ENCODE assay signal across 18 cellular contexts in genomic region chr2:198098918-198099317, GRCh38.
DNase-seq lines count a peak whose midpoint lies in the region; ATAC-seq, FAIRE-seq and TF ChIP-seq lines count a peak whose summit lies in the region.
"Had no signal": no experiment of that assay in that cellular context is flagged by ENCODE, and none has a peak within 500 bp of the region (broad histone marks: within the 10 kb centered on the region; RNA-seq: fewer than 3 reads in every experiment).

No MANE protein-coding gene starts in this region.

- intact Hi-C loops in K562 (cut with micrococcal nuclease): no loop called here
- intact Hi-C loops in activated CD4-positive, alpha-beta memory T cell treated with anti-CD3 and anti-CD28 coated beads for 36 hours (cut with micrococcal nuclease): no loop called here

- WGBS in K562 (ENCODE audit: insufficient coverage, low coverage, missing lambda C conversion rate): 8% methylated on average over 6 of the region's 6 CpGs

- POLR2A ChIA-PET in K562 (lab: Yijun Ruan, JAX): interaction anchor here (0.8 kb wide), 1 partner anchor 9 kb away, joined by 5 read pairs; no protein-coding TSS in a partner anchor
- POLR2A ChIA-PET in activated CD4-positive, alpha-beta memory T cell treated with anti-CD3 and anti-CD28 coated beads for 36 hours (lab: Charles Lee): no interaction called here

- no peaks in the 10 kb centered on the region for H3K9me1 ChIP-seq in K562 (ENCODE audit: control insufficient read depth, insufficient read depth, low read length)

- H3K36me3 Mint-ChIP-seq in activated CD4-positive, alpha-beta memory T cell treated with anti-CD3 and anti-CD28 coated beads for 36 hours: peaks cover 12% of the 10 kb centered on the region
- H3K36me3 Mint-ChIP-seq: naive B cell had no signal

- TF ChIP-seq EP300 in K562 (IDR thresholded peaks at IDR 0.05; ENCODE audit: low read length): no peak

- CTCF ChIA-PET in K562 (lab: Yijun Ruan, JAX; ENCODE audit: low intra/inter-chr PET ratio): no interaction called here
- CTCF ChIA-PET in activated CD4-positive, alpha-beta memory T cell treated with anti-CD3 and anti-CD28 coated beads for 36 hours (lab: Charles Lee): interaction anchor here (0.6 to 2.1 kb wide), 5 partner anchors 29 to 1497 kb away, joined by 3 to 6 read pairs (median 3); no protein-coding TSS in a partner anchor

- in situ Hi-C loops in K562 (cut with MboI): no loop called here

- peak; percentile 12 for DNase-seq in DMS53 (lab: John Stamatoyannopoulos, UW)
- no peak for DNase-seq in DMS53 treated with DMSO at 0.1 percent for 48 hours (lab: John Stamatoyannopoulos, UW; ENCODE audit: unreplicated experiment)
- DNase-seq in K562 (ENCODE audit: extremely low read depth in 1 of 4, low spot score in 3 of 4): peak in 2 of 4 experiments; percentile 6 to 28
- DNase-seq in iPS-NIHi7 (ENCODE audit: extremely low spot score): peak; percentile 33
- DNase-seq in substantia nigra (lab: John Stamatoyannopoulos, UW): peak in 32 of 49 donors; percentile 6 to 80 (median 32)
- no peak for DNase-seq in activated CD4-positive, alpha-beta memory T cell treated with anti-CD3 and anti-CD28 coated beads for 36 hours
- DNase-seq: activated CD4-positive, alpha-beta T cell treated with anti-CD3 and anti-CD28 coated beads, Interleukin-2, amount 50 U/mL, for 48 hours; activated effector memory CD4-positive, alpha-beta T cell treated with anti-CD3 and anti-CD28 coated beads, Interleukin-2, amount 50 U/mL, for 16 hours; Calu3; naive B cell; NCI-H446; spleen had no signal

- H3K79me2 ChIP-seq in K562 (ENCODE audit: control insufficient read depth, insufficient read depth, low read length): no peaks in the 10 kb centered on the region; the same call in 2 of the 3 replicates

- no peak overlapping the region; the same call in 1 of the 2 replicates for H3K4me2 ChIP-seq in K562 (ENCODE audit: insufficient read depth, low read length)

- H3K4me1 Mint-ChIP-seq in activated CD4-positive, alpha-beta memory T cell treated with anti-CD3 and anti-CD28 coated beads for 36 hours (ENCODE audit: low read depth): peaks cover 5% of the 10 kb centered on the region
- H3K4me1 Mint-ChIP-seq: naive B cell had no signal

- no peak for TF ChIP-seq RAD21 in K562 (CRISPR knock-in tag; conservative IDR thresholded peaks at IDR 0.05 in 1 of 2, IDR thresholded peaks at IDR 0.05 in 1 of 2)

- H3K9me3 Mint-ChIP-seq in activated CD4-positive, alpha-beta memory T cell treated with anti-CD3 and anti-CD28 coated beads for 36 hours: no peaks in the 10 kb centered on the region
- H3K9me3 Mint-ChIP-seq: naive B cell had no signal

- H3K4me1 ChIP-seq in K562 (replicated peaks in 1 of 2; ENCODE audit: control insufficient read depth in 2 of 2, insufficient read depth in 2 of 2, low read length in 2 of 2): peaks cover 2 to 13% of the 10 kb centered on the region in 2 experiments; a peak in 3 of 5 replicates
- H3K4me1 ChIP-seq: spleen, tibial nerve had no signal

- TF ChIP-seq POLR2A in K562 (conservative IDR thresholded peaks at IDR 0.05): no peak

- H3K4me3 ChIP-seq in K562: no peak overlapping the region
- H3K4me3 ChIP-seq: spleen, tibial nerve had no signal

- ATAC-seq in K562: peak; percentile 69
- no peak for ATAC-seq in HG03196 (IDR thresholded peaks at IDR 0.05; ENCODE audit: unreplicated experiment)
- ATAC-seq in GM19395 (IDR thresholded peaks at IDR 0.05; ENCODE audit: unreplicated experiment): no peak

- BruUV-seq in K562 (replicated peaks; lab: Mats Ljungman, UMichigan): no TSS peak

- no peaks in the 10 kb centered on the region for H3K9me3 ChIP-seq in K562 (replicated peaks; ENCODE audit: control insufficient read depth, insufficient read depth, low read depth, low read length)
- H3K9me3 ChIP-seq: spleen, tibial nerve had no signal

- no peak overlapping the region for H3K27ac Mint-ChIP-seq in activated CD4-positive, alpha-beta memory T cell treated with anti-CD3 and anti-CD28 coated beads for 36 hours
- H3K27ac Mint-ChIP-seq: naive B cell had no signal

- no peak overlapping the region for H3K9ac ChIP-seq in K562 (ENCODE audit: insufficient read depth in 1 of 2, low read depth in 2 of 2, low read length in 2 of 2)

- H3K27ac ChIP-seq in K562 (ENCODE audit: extremely low read depth, low read depth, low read length): no peak overlapping the region
- peak overlapping the region; percentile 80 for H3K27ac ChIP-seq in substantia nigra (ENCODE audit: low read depth, low read length, poor library complexity, severe bottlenecking)
- H3K27ac ChIP-seq: 22Rv1, spleen, tibial nerve had no signal

- peak; percentile 48 for FAIRE-seq in K562 (lab: Jason Lieb, UNC)
- FAIRE-seq: endothelial cell of umbilical vein, RCC 7860 had no signal

- no peaks in the 10 kb centered on the region for H4K20me1 ChIP-seq in K562 (replicated peaks; ENCODE audit: control insufficient read depth, insufficient read depth, low read length)

- H2AFZ ChIP-seq in K562 (ENCODE audit: low read depth, low read length): no peak overlapping the region; the same call in 1 of the 2 replicates

- TF ChIP-seq CTCF in K562 (IDR thresholded peaks at IDR 0.05 in 2 of 3, conservative IDR thresholded peaks at IDR 0.05 in 1 of 3; ENCODE audit: insufficient read depth in 2 of 3, low read depth in 1 of 3, low read length in 3 of 3): no peak

- no peaks in the 10 kb centered on the region for H3K27me3 Mint-ChIP-seq in activated CD4-positive, alpha-beta memory T cell treated with anti-CD3 and anti-CD28 coated beads for 36 hours

- no peaks in the 10 kb centered on the region for H3K27me3 ChIP-seq in K562 (ENCODE audit: control insufficient read depth in 2 of 2, insufficient read depth in 2 of 2, low read length in 2 of 2)
- H3K27me3 ChIP-seq: spleen, tibial nerve had no signal

- no peak overlapping the region for H3K4me3 Mint-ChIP-seq in activated CD4-positive, alpha-beta memory T cell treated with anti-CD3 and anti-CD28 coated beads for 36 hours
- H3K4me3 Mint-ChIP-seq: naive B cell had no signal

- H3K36me3 ChIP-seq in K562 (ENCODE audit: control insufficient read depth, insufficient read depth, low read length): peaks cover 28% of the 10 kb centered on the region; the same call in 2 of the 3 replicates
- H3K36me3 ChIP-seq: spleen had no signal

TF ChIP-seq in K562, 482 proteins besides CTCF, POLR2A, EP300 and RAD21 (continues in another document):
- 0 out of 2 replicates have a peak, but pooled peaks have one; percentile 11 for TF ChIP-seq L3MBTL2 (IDR thresholded peaks at IDR 0.05)
- TF ChIP-seq PML (IDR thresholded peaks at IDR 0.05; ENCODE audit: low read length): no peak
- peak; percentile 54 for TF ChIP-seq HMBOX1 (IDR thresholded peaks at IDR 0.05)
- peak in 1 of 2 experiments; percentile 49; a peak in 1 of 4 replicates for TF ChIP-seq RCOR1 (IDR thresholded peaks at IDR 0.05; ENCODE audit: borderline replicate concordance in 1 of 2, low read depth in 2 of 2, low read length in 2 of 2)
- no peak for TF ChIP-seq NR0B1 (IDR thresholded peaks at IDR 0.05; ENCODE audit: partially characterized antibody)
- TF ChIP-seq TGIF2 (CRISPR knock-in tag; IDR thresholded peaks at IDR 0.05): no peak
- TF ChIP-seq MEIS2 (IDR thresholded peaks at IDR 0.05; ENCODE audit: partially characterized antibody): peak; percentile 40
- TF ChIP-seq ZNF79 (CRISPR knock-in tag; IDR thresholded peaks at IDR 0.05; ENCODE audit: low read depth): no peak
- TF ChIP-seq ZMIZ1 (IDR thresholded peaks at IDR 0.05; ENCODE audit: low read depth in 2 of 2, low read length in 2 of 2): no peak
- TF ChIP-seq ZNF197 (CRISPR knock-in tag; IDR thresholded peaks at IDR 0.05; ENCODE audit: low read depth): no peak

Comparison
In these comparisons a context has a peak if more than half of its experiments do, and no peak if none do; other contexts are left out.
1. DNase-seq: peak in DMS53 (single experiment), iPS-NIHi7 (single experiment) and substantia nigra (32 of 49); none in DMS53 treated with DMSO at 0.1 percent for 48 hours (single experiment) and activated CD4-positive, alpha-beta memory T cell treated with anti-CD3 and anti-CD28 coated beads for 36 hours (single experiment).